In the genomic region with DNA sequence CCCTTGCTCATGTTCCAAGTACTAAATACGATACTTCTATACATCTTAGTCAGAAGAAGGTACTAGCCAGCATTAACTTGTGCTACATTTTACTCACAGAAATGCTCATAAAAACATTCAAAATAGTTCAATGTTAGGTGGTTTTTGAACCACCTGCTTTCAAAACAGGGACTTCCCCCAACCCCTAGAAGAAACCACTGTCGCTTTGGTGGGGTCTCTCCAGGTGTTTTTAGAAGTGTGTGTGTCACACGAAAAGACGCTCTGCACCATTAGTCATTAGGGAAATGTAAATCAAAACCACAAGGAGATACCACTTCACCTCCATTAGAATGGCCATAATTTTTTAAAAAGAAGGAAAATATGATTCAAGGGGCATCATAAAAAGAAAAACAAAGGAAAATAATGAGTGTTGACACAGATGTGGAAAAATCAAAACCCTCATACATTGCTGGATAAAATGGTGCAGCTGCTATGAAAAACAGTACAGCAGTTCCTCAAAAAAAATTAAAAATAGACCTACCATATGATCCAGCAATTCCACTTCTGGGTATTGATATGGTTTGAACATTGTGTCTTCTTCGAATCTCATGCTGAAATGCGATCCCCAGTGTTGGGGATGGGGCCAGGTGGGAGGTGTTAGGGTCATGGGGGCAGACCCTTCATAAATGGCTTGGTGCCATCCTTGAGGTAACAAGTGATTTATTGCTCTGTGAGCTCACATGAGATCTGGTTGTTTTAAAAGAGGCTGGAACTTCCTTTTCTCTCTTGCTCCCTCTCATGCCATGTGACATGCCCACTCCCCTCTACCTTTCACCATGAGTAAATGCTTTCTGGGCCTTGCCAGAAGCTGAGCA, we compare ENCODE assay signal across 8 cellular contexts.
DNase-seq lines count a peak whose midpoint lies in the region; ATAC-seq lines count a peak whose summit lies in the region.

No MANE protein-coding gene starts in this region.

- H3K4me3 Mint-ChIP-seq in activated naive CD4-positive, alpha-beta T cell treated with anti-CD3 and anti-CD28 coated beads, Interleukin-2, amount 10 ng/mL, durations not matched to agents 7 days and 5 days, result no peak overlapping the region

- H3K9me3 Mint-ChIP-seq in activated naive CD4-positive, alpha-beta T cell treated with anti-CD3 and anti-CD28 coated beads, Interleukin-2, amount 10 ng/mL, durations not matched to agents 7 days and 5 days, result no peaks in the 10 kb centered on the region

- peaks cover 17% of the 10 kb centered on the region for H3K27me3 Mint-ChIP-seq in activated naive CD4-positive, alpha-beta T cell treated with anti-CD3 and anti-CD28 coated beads, Interleukin-2, amount 10 ng/mL, durations not matched to agents 7 days and 5 days

- no peaks in the 10 kb centered on the region for H3K36me3 Mint-ChIP-seq in activated naive CD4-positive, alpha-beta T cell treated with anti-CD3 and anti-CD28 coated beads, Interleukin-2, amount 10 ng/mL, durations not matched to agents 7 days and 5 days

- peak; percentile 65 for ATAC-seq in GM18868 (IDR thresholded peaks at IDR 0.05; ENCODE audit: unreplicated experiment)
- ATAC-seq in HG02852 (IDR thresholded peaks at IDR 0.05; ENCODE audit: unreplicated experiment), result peak; percentile 70
- ATAC-seq in Right ventricle myocardium inferior, result no peak

- intact Hi-C loops in Right ventricle myocardium inferior (cut with DNase I), result no loop called here

- peaks cover 32% of the 10 kb centered on the region for H3K4me1 Mint-ChIP-seq in activated naive CD4-positive, alpha-beta T cell treated with anti-CD3 and anti-CD28 coated beads, Interleukin-2, amount 10 ng/mL, durations not matched to agents 7 days and 5 days

- CTCF ChIA-PET in activated naive CD4-positive, alpha-beta T cell treated with anti-CD3 and anti-CD28 coated beads, Interleukin-2, amount 10 ng/mL, durations not matched to agents 7 days and 5 days (lab: Charles Lee), result interaction anchor here (1.1 kb wide), 1 partner anchor 15 kb away, joined by 4 read pairs; no protein-coding TSS in a partner anchor

- DNase-seq in NCI-H69 (lab: John Stamatoyannopoulos, UW), result peak; percentile 91
- peak; percentile 45 for DNase-seq in activated naive CD4-positive, alpha-beta T cell treated with anti-CD3 and anti-CD28 coated beads, Interleukin-2, amount 10 ng/mL, durations not matched to agents 7 days and 5 days
- peak in 2 of 3 experiments; percentile 17 to 47 for DNase-seq in stimulated activated CD4-positive, alpha-beta T cell treated with anti-CD3 and anti-CD28 coated beads, TNF-alpha, amount 100 ng/mL, for 4 hours (ENCODE audit: low read depth in 3 of 3)
- no peak for DNase-seq in Right ventricle myocardium inferior (ENCODE audit: missing footprints)
- DNase-seq in NCI-H82 (lab: John Stamatoyannopoulos, UW), result no peak
- no peak for DNase-seq in NCI-H2107 treated with DMSO at 0.1 percent for 48 hours (lab: John Stamatoyannopoulos, UW; ENCODE audit: unreplicated experiment)

- H3K27ac Mint-ChIP-seq in activated naive CD4-positive, alpha-beta T cell treated with anti-CD3 and anti-CD28 coated beads, Interleukin-2, amount 10 ng/mL, durations not matched to agents 7 days and 5 days, result peak overlapping the region; percentile 34

Comparison
In these comparisons a context has a peak if more than half of its experiments do, and no peak if none do; other contexts are left out.
1. DNase-seq: peak in NCI-H69 (single experiment), activated naive CD4-positive, alpha-beta T cell treated with anti-CD3 and anti-CD28 coated beads, Interleukin-2, amount 10 ng/mL, durations not matched to agents 7 days and 5 days (single experiment) and stimulated activated CD4-positive, alpha-beta T cell treated with anti-CD3 and anti-CD28 coated beads, TNF-alpha, amount 100 ng/mL, for 4 hours (2 of 3); none in Right ventricle myocardium inferior (single experiment), NCI-H82 (single experiment) and NCI-H2107 treated with DMSO at 0.1 percent for 48 hours (single experiment).